In the genomic region with DNA sequence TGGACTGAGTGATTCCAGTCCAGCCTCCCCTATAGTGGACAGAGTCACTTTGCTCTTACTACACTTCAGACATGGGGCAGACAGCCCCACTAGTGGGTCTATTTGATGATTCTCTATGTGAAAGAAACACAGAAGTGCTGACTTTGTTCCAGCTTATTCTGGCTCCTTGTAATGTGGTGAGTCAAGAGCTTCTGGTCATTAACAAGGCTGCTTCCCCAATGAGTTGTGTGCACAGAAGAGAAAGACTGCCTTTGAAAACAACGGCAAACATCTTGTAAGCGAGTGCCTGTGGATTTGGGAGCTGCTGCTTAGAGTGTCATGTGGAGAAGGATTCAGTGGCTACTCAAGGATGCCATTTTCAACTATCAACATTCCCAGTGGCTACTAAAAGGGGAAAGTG, we compare ENCODE assay signal across 31 cellular contexts. TPM values are rescaled to one million over a fixed set of nuclear protein-coding genes. Genes with fewer than 3 reads are reported as not detected.
A peak's percentile ranks its signal among the peaks of the same experiment; 100 is the strongest.
DNase-seq lines count a peak whose midpoint lies in the region; ATAC-seq and TF ChIP-seq lines count a peak whose summit lies in the region.
"Had no signal": no experiment of that assay in that cellular context is flagged by ENCODE, and none has a peak within 500 bp of the region (broad histone marks: within the 10 kb centered on the region; RNA-seq: fewer than 3 reads in every experiment).

No MANE protein-coding gene starts in this region.

- H3K27ac ChIP-seq in KMS-11, result peak overlapping the region; percentile 6; the same call in 1 of the 2 replicates
- H3K27ac ChIP-seq: brain microvascular endothelial cell, gastroesophageal sphincter, lower lobe of right lung, pancreas, Peyer's patch, vagina, WERI-Rb-1 had no signal

- no peak overlapping the region; the same call in 1 of the 2 replicates for H3K4me2 ChIP-seq in KMS-11

- H3K9me3 Mint-ChIP-seq in activated CD8-positive, alpha-beta memory T cell treated with anti-CD3 and anti-CD28 coated beads, Interleukin-2, amount 10 ng/mL, durations not matched to agents 7 days and 5 days (ENCODE audit: low read depth), result no peaks in the 10 kb centered on the region
- H3K9me3 Mint-ChIP-seq in naive thymus-derived CD8-positive, alpha-beta T cell, result no peaks in the 10 kb centered on the region
- H3K9me3 Mint-ChIP-seq: activated naive CD8-positive, alpha-beta T cell treated with anti-CD3 and anti-CD28 coated beads, Interleukin-2, amount 50 U/mL, for 24 hours; activated T-cell treated with anti-CD3 and anti-CD28 coated beads, Interleukin-2, amount 50 U/mL, for 4 hours; nephron; stimulated activated naive CD8-positive, alpha-beta T cell treated with anti-CD3 and anti-CD28 coated beads, Interleukin-15, amount 100 ng/mL, for 72 hours had no signal

- H3K9ac ChIP-seq in KMS-11, result no peak overlapping the region

- no peaks in the 10 kb centered on the region for H3K79me2 ChIP-seq in KMS-11 (ENCODE audit: insufficient read depth, low read depth)

- POLR2A ChIA-PET in naive thymus-derived CD8-positive, alpha-beta T cell (lab: Charles Lee), result interaction anchor here (0.7 kb wide), 2 partner anchors 19 to 39 kb away, joined by 4 to 5 read pairs; no protein-coding TSS in a partner anchor

- peaks cover 5% of the 10 kb centered on the region; the same call in 1 of the 2 replicates for H3K36me3 ChIP-seq in KMS-11 (ENCODE audit: insufficient read depth)

- no peak for TF ChIP-seq CTCF in KMS-11 (conservative IDR thresholded peaks at IDR 0.05; ENCODE audit: low read depth, low read length)
- TF ChIP-seq CTCF in astrocyte of the spinal cord (IDR thresholded peaks at IDR 0.05; ENCODE audit: low read depth, low read length), result no peak

- no peaks in the 10 kb centered on the region for H3K27me3 ChIP-seq in KMS-11 (ENCODE audit: insufficient read depth, low read depth)
- H3K27me3 ChIP-seq: brain microvascular endothelial cell, gastroesophageal sphincter, pancreas, Peyer's patch, spleen, vagina had no signal

- DNase-seq in activated CD8-positive, alpha-beta memory T cell treated with anti-CD3 and anti-CD28 coated beads, Interleukin-2, amount 10 ng/mL, durations not matched to agents 7 days and 5 days, result no peak
- no peak for DNase-seq in activated CD8-positive, alpha-beta memory T cell treated with anti-CD3 and anti-CD28 coated beads for 24 hours
- DNase-seq in astrocyte of the spinal cord (ENCODE audit: low read depth, low spot score) (peak; percentile 71), pons (ENCODE audit: low spot score) (peak; percentile 54), NOMO-1 (lab: John Stamatoyannopoulos, UW; ENCODE audit: unreplicated experiment in 2 of 2) (no peak)
- DNase-seq in naive thymus-derived CD8-positive, alpha-beta T cell, result no peak
- no peak for DNase-seq in NK-92 treated with Interleukin-12 subunit alpha and Interleukin-12 subunit beta, amount 100 ng/mL, for 24 hours (lab: John Stamatoyannopoulos, UW)
- DNase-seq: activated CD4-positive, alpha-beta T cell treated with anti-CD3 and anti-CD28 coated beads, Interleukin-2, amount 50 U/mL, for 1 hour; activated gamma-delta T cell treated with Interleukin-2 at 50 U/mL for 16 hours; activated naive CD8-positive, alpha-beta T cell treated with anti-CD3 and anti-CD28 coated beads, Interleukin-2, amount 50 U/mL, for 24 hours; activated T-cell treated with anti-CD3 and anti-CD28 coated beads, Interleukin-2, amount 50 U/mL, for 4 hours; brain microvascular endothelial cell; DMS 273 treated with DMSO at 0.1 percent for 48 hours; KG1; lower lobe of right lung; NCI-H1436; NCI-H2081; NCI-H2227 treated with DMSO at 0.1 percent for 48 hours; NCI-H69; pancreas; Peyer's patch; SHP77 treated with DMSO at 0.1 percent for 48 hours; spleen; stimulated activated CD4-positive, alpha-beta T cell treated with anti-CD3 and anti-CD28 coated beads, Interleukin-2, amount 100 ng/mL, for 24 hours; stimulated activated naive CD8-positive, alpha-beta T cell treated with anti-CD3 and anti-CD28 coated beads, Interleukin-15, amount 100 ng/mL, for 72 hours; T-helper 9 cell; WERI-Rb-1 had no signal

- no peak overlapping the region for H2AFZ ChIP-seq in KMS-11 (ENCODE audit: low read depth)

- H3K27ac Mint-ChIP-seq in activated CD8-positive, alpha-beta memory T cell treated with anti-CD3 and anti-CD28 coated beads, Interleukin-2, amount 10 ng/mL, durations not matched to agents 7 days and 5 days, result peak overlapping the region; percentile 24
- peak overlapping the region in 5 of 10 donors; percentile 1 to 48 (median 19) for H3K27ac Mint-ChIP-seq in naive thymus-derived CD8-positive, alpha-beta T cell
- H3K27ac Mint-ChIP-seq: activated naive CD8-positive, alpha-beta T cell treated with anti-CD3 and anti-CD28 coated beads, Interleukin-2, amount 50 U/mL, for 24 hours; nephron had no signal

- ATAC-seq in activated CD8-positive, alpha-beta memory T cell treated with anti-CD3 and anti-CD28 coated beads, Interleukin-2, amount 10 ng/mL, durations not matched to agents 7 days and 5 days, result no peak
- ATAC-seq in naive thymus-derived CD8-positive, alpha-beta T cell, result no peak
- ATAC-seq: activated naive CD8-positive, alpha-beta T cell treated with anti-CD3 and anti-CD28 coated beads, Interleukin-2, amount 50 U/mL, for 24 hours; gastroesophageal sphincter; lower lobe of right lung; stimulated activated naive CD8-positive, alpha-beta T cell treated with anti-CD3 and anti-CD28 coated beads, Interleukin-15, amount 100 ng/mL, for 72 hours had no signal

- H3K4me1 ChIP-seq in KMS-11 (ENCODE audit: low read depth, poor library complexity, severe bottlenecking), result peaks cover 46% of the 10 kb centered on the region
- H3K4me1 ChIP-seq: gastroesophageal sphincter, pancreas had no signal

- H3K4me3 ChIP-seq in KMS-11 (IDR thresholded peaks at IDR 0.05; ENCODE audit: insufficient read depth, low read depth, low read length) (no peak overlapping the region), astrocyte of the spinal cord (ENCODE audit: low read depth, low read length) (no peak overlapping the region)
- H3K4me3 ChIP-seq: gastroesophageal sphincter, lower lobe of right lung, pancreas, Peyer's patch, spleen, vagina had no signal

- CTCF ChIA-PET in activated CD8-positive, alpha-beta memory T cell treated with anti-CD3 and anti-CD28 coated beads, Interleukin-2, amount 10 ng/mL, durations not matched to agents 7 days and 5 days (lab: Charles Lee), result interaction anchor here (0.5 to 2.1 kb wide), 3 partner anchors 26 to 189 kb away, joined by 4 to 11 read pairs (median 5); no protein-coding TSS in a partner anchor

- H3K4me1 Mint-ChIP-seq in activated CD8-positive, alpha-beta memory T cell treated with anti-CD3 and anti-CD28 coated beads, Interleukin-2, amount 10 ng/mL, durations not matched to agents 7 days and 5 days, result peaks cover 37% of the 10 kb centered on the region
- H3K4me1 Mint-ChIP-seq in naive thymus-derived CD8-positive, alpha-beta T cell, result peaks cover 11 to 41% (median 24%) of the 10 kb centered on the region in 4 donors

- no peaks in the 10 kb centered on the region for H4K20me1 ChIP-seq in KMS-11 (ENCODE audit: insufficient read depth)

- in situ Hi-C loops in astrocyte of the spinal cord (cut with HindIII; ENCODE audit: low sequenced_read_pairs), result no loop called here

- H3K4me3 Mint-ChIP-seq in activated CD8-positive, alpha-beta memory T cell treated with anti-CD3 and anti-CD28 coated beads, Interleukin-2, amount 10 ng/mL, durations not matched to agents 7 days and 5 days, result no peak overlapping the region
- H3K4me3 Mint-ChIP-seq in naive thymus-derived CD8-positive, alpha-beta T cell, result no peak overlapping the region
- H3K4me3 Mint-ChIP-seq: activated naive CD8-positive, alpha-beta T cell treated with anti-CD3 and anti-CD28 coated beads, Interleukin-2, amount 50 U/mL, for 24 hours; activated T-cell treated with anti-CD3 and anti-CD28 coated beads, Interleukin-2, amount 50 U/mL, for 4 hours; nephron; stimulated activated naive CD8-positive, alpha-beta T cell treated with anti-CD3 and anti-CD28 coated beads, Interleukin-15, amount 100 ng/mL, for 72 hours had no signal

- peaks cover 59% of the 10 kb centered on the region for H3K36me3 Mint-ChIP-seq in activated CD8-positive, alpha-beta memory T cell treated with anti-CD3 and anti-CD28 coated beads, Interleukin-2, amount 10 ng/mL, durations not matched to agents 7 days and 5 days
- H3K36me3 Mint-ChIP-seq in naive thymus-derived CD8-positive, alpha-beta T cell, result peaks cover 0 to 88% (median 25%) of the 10 kb centered on the region in 3 donors

- H3K27me3 Mint-ChIP-seq in activated CD8-positive, alpha-beta memory T cell treated with anti-CD3 and anti-CD28 coated beads, Interleukin-2, amount 10 ng/mL, durations not matched to agents 7 days and 5 days, result no peaks in the 10 kb centered on the region
- no peaks in the 10 kb centered on the region for H3K27me3 Mint-ChIP-seq in naive thymus-derived CD8-positive, alpha-beta T cell
- H3K27me3 Mint-ChIP-seq: activated naive CD8-positive, alpha-beta T cell treated with anti-CD3 and anti-CD28 coated beads, Interleukin-2, amount 50 U/mL, for 24 hours; stimulated activated naive CD8-positive, alpha-beta T cell treated with anti-CD3 and anti-CD28 coated beads, Interleukin-15, amount 100 ng/mL, for 72 hours had no signal

RNA-seq across cellular contexts. Expression of gene RMC1, which starts 39.2 kb away (rescaled TPM):
- total RNA-seq in activated CD8-positive, alpha-beta memory T cell treated with anti-CD3 and anti-CD28 coated beads, Interleukin-2, amount 10 ng/mL, durations not matched to agents 7 days and 5 days, result 10 to 100 TPM; 48.7 to 51.7 TPM
- total RNA-seq in naive thymus-derived CD8-positive, alpha-beta T cell, result 10 to 100 TPM; 44.4 to 48.5 TPM
- 10 to 100 TPM; 24.6 to 28.3 (median 25.5) TPM for polyA plus RNA-seq in naive thymus-derived CD8-positive, alpha-beta T cell

RNA-seq across cellular contexts. Expression of gene NPC1, which starts 43.8 kb away (rescaled TPM):
- 10 to 100 TPM; 36.1 to 37.4 TPM for total RNA-seq in activated CD8-positive, alpha-beta memory T cell treated with anti-CD3 and anti-CD28 coated beads, Interleukin-2, amount 10 ng/mL, durations not matched to agents 7 days and 5 days
- 10 to 100 TPM; 34.9 to 38.8 TPM for total RNA-seq in naive thymus-derived CD8-positive, alpha-beta T cell
- 10 to 100 TPM in 2 of 3 donors, 1 to 10 TPM in 1; 5.0 to 15.5 (median 11.8) TPM for polyA plus RNA-seq in naive thymus-derived CD8-positive, alpha-beta T cell

Comparison
In these comparisons a context has a peak if more than half of its experiments do, and no peak if none do; other contexts are left out.
1. DNase-seq: peak in astrocyte of the spinal cord (single experiment) and pons (single experiment); none in activated CD8-positive, alpha-beta memory T cell treated with anti-CD3 and anti-CD28 coated beads, Interleukin-2, amount 10 ng/mL, durations not matched to agents 7 days and 5 days (single experiment), activated CD8-positive, alpha-beta memory T cell treated with anti-CD3 and anti-CD28 coated beads for 24 hours (single experiment), naive thymus-derived CD8-positive, alpha-beta T cell (0 of 10), NOMO-1 (0 of 2) and NK-92 treated with Interleukin-12 subunit alpha and Interleukin-12 subunit beta, amount 100 ng/mL, for 24 hours (single experiment).